26 cellular contexts compared by ENCODE assay signal in the genomic region with DNA sequence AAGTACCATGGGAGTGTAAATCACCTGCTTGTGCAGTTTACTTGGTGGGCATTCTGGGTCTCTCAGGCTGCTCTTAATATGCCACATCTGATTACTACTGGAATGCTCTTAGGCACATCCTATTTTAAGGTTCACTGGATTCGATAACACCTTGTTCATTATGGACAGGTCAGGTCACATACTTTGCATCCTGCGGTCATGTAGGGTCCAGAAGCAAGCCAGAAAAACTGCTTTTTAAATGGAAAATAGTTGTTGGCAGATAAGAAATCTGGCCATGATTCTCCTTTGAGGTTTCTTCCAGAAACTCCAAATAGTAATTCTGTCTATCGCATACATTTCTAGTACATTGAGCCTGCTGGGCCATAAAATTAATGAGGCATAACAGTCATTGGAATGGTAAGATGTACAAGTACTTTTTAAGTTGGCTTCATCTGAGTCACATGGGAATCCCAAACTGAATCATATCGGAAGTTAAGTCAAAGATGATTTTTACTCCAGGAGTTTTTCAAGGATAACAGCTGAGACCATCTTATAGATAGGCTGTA.
"Had no signal": no experiment of that assay in that cellular context is flagged by ENCODE, and none has a peak within 500 bp of the region (broad histone marks: within the 10 kb centered on the region; RNA-seq: fewer than 3 reads in every experiment).

No MANE protein-coding gene starts in this region.

- H3K27ac ChIP-seq: body of pancreas, epithelial cell of prostate, esophagus squamous epithelium, neural progenitor cell, parathyroid adenoma, psoas muscle, right atrium auricular region, stomach, thyroid gland, upper lobe of left lung had no signal

- H3K27me3 ChIP-seq: body of pancreas, esophagus squamous epithelium, neural progenitor cell, right atrium auricular region, stomach, thyroid gland, upper lobe of left lung had no signal

- H3K36me3 ChIP-seq: esophagus squamous epithelium, neural progenitor cell, right atrium auricular region, stomach, thyroid gland, upper lobe of left lung had no signal

- H3K4me3 ChIP-seq: body of pancreas, esophagus squamous epithelium, neural progenitor cell, psoas muscle, right atrium auricular region, smooth muscle cell, stomach, thyroid gland, upper lobe of left lung had no signal

- ATAC-seq: body of pancreas; left colon; naive thymus-derived CD8-positive, alpha-beta T cell; psoas muscle; stimulated activated naive B cell treated with anti-CD40 and anti-IgM and Interleukin-4, amounts not matched to agents 10 μg/mL and 1 μg/mL and 100 μg/mL, for 72 hours had no signal

- H3K9me3 ChIP-seq: body of pancreas, esophagus squamous epithelium, psoas muscle, right atrium auricular region, stomach, thyroid gland, upper lobe of left lung had no signal

- H3K4me1 ChIP-seq: body of pancreas, esophagus squamous epithelium, neural progenitor cell, parathyroid adenoma, psoas muscle, right atrium auricular region, stomach, thyroid gland, upper lobe of left lung had no signal

- DNase-seq: activated CD4-positive, alpha-beta T cell treated with anti-CD3 and anti-CD28 coated beads for 4 hours; activated CD4-positive, alpha-beta T cell treated with anti-CD3 and anti-CD28 coated beads, Interleukin-2, amount 50 U/mL, for 48 hours; activated CD8-positive, alpha-beta memory T cell treated with anti-CD3 and anti-CD28 coated beads for 24 hours; activated effector memory CD4-positive, alpha-beta T cell treated with Interleukin-2 at 50 U/mL for 16 hours; activated naive CD4-positive, alpha-beta T cell treated with Interleukin-2 at 50 U/mL for 16 hours; anterior cingulate cortex; body of pancreas; dermis blood vessel endothelial cell; effector CD4-positive, alpha-beta T cell; esophagus squamous epithelium; glutamatergic neuron; left colon; naive thymus-derived CD8-positive, alpha-beta T cell; occipital lobe; psoas muscle; stimulated activated CD4-positive, alpha-beta T cell treated with anti-CD3 and anti-CD28 coated beads, Interleukin-15, amount 100 ng/mL, for 24 hours; stimulated activated CD4-positive, alpha-beta T cell treated with anti-CD3 and anti-CD28 coated beads, Interleukin-2, amount 100 ng/mL, for 24 hours; stimulated activated naive B cell treated with anti-CD40 and anti-IgM and Interleukin-4, amounts not matched to agents 10 μg/mL and 1 μg/mL and 100 μg/mL, for 72 hours; stomach; thyroid gland; upper lobe of left lung had no signal
